ENCODE assay signal across 12 cellular contexts in genomic region chr18:22214731-22215528, GRCh38. TPM values are rescaled to one million over a fixed set of nuclear protein-coding genes. Genes with fewer than 3 reads are reported as not detected.
DNase-seq lines count a peak whose midpoint lies in the region; ATAC-seq and TF ChIP-seq lines count a peak whose summit lies in the region.
"Had no signal": no experiment of that assay in that cellular context is flagged by ENCODE, and none has a peak within 500 bp of the region (broad histone marks: within the 10 kb centered on the region; RNA-seq: fewer than 3 reads in every experiment).

No MANE protein-coding gene starts in this region.

- peak overlapping the region in 4 of 12 donors; percentile 23 to 42 (median 30) for H3K27ac ChIP-seq in heart left ventricle
- H3K27ac ChIP-seq in right atrium auricular region: peak overlapping the region; percentile 51 to 81

- no peak for DNase-seq in heart left ventricle
- no peak for DNase-seq in Right ventricle myocardium superior
- peak; percentile 25 for DNase-seq in adipocyte (ENCODE audit: low read depth)
- no peak for DNase-seq in right atrium auricular region (ENCODE audit: low spot score)
- no peak for DNase-seq in COR-L47 (lab: John Stamatoyannopoulos, UW)
- DNase-seq in occipital lobe (lab: John Stamatoyannopoulos, UW): no peak
- DNase-seq in activated T-cell treated with anti-CD3 and anti-CD28 coated beads for 4 hours: no peak
- DNase-seq: activated T-cell treated with anti-CD3 and anti-CD28 coated beads, Interleukin-2, amount 50 U/mL, for 1 hour; naive B cell; small intestine; trophoblast cell had no signal

- H3K9ac ChIP-seq in adipocyte (ENCODE audit: low read length): no peak overlapping the region

- ATAC-seq in heart left ventricle: peak in 3 of 4 donors; percentile 25 to 36 (median 29)
- ATAC-seq in Right ventricle myocardium superior (ENCODE audit: poor library complexity): no peak
- ATAC-seq in HG02759 (IDR thresholded peaks at IDR 0.05; ENCODE audit: unreplicated experiment): no peak

- peaks cover 0 to 56% (median 27%) of the 10 kb centered on the region in 12 donors for H3K4me1 ChIP-seq in heart left ventricle
- peaks cover 28% of the 10 kb centered on the region for H3K4me1 ChIP-seq in adipocyte (ENCODE audit: control insufficient read depth, insufficient read depth, low read length)
- peaks cover 0 to 43% of the 10 kb centered on the region in 2 donors for H3K4me1 ChIP-seq in right atrium auricular region

- H3K9me3 ChIP-seq in heart left ventricle (no peaks in the 10 kb centered on the region), adipocyte (ENCODE audit: control insufficient read depth, low read length) (no peaks in the 10 kb centered on the region), right atrium auricular region (no peaks in the 10 kb centered on the region)

- WGBS in heart left ventricle, 4 donors: 75 to 80% (median 76%) methylated on average over 13 of the region's 13 CpGs

- no peaks in the 10 kb centered on the region for H3K27me3 ChIP-seq in heart left ventricle
- no peaks in the 10 kb centered on the region for H3K27me3 ChIP-seq in adipocyte (replicated peaks; ENCODE audit: control insufficient read depth, insufficient read depth, low read length)
- H3K27me3 ChIP-seq in right atrium auricular region: no peaks in the 10 kb centered on the region

- TF ChIP-seq POLR2A in heart left ventricle (IDR thresholded peaks at IDR 0.05): no peak

- H3K36me3 ChIP-seq in heart left ventricle: no peaks in the 10 kb centered on the region
- H3K36me3 ChIP-seq in adipocyte (ENCODE audit: control insufficient read depth, insufficient read depth, low read length, severe bottlenecking): no peaks in the 10 kb centered on the region
- no peaks in the 10 kb centered on the region for H3K36me3 ChIP-seq in right atrium auricular region

- intact Hi-C loops in heart left ventricle (cut with DNase I) (loop anchor here in 3 of 10 donors (5.0 to 10.0 kb wide), 3 partner anchors 47 to 52 kb away; no protein-coding TSS in a partner anchor), Right ventricle myocardium superior (cut with DNase I) (no loop called here)

- TF ChIP-seq CTCF in heart left ventricle (IDR thresholded peaks at IDR 0.05): no peak
- no peak for TF ChIP-seq CTCF in right atrium auricular region (IDR thresholded peaks at IDR 0.05)

- H3K4me3 ChIP-seq in heart left ventricle: no peak overlapping the region
- H3K4me3 ChIP-seq in adipocyte (ENCODE audit: low read length): no peak overlapping the region
- H3K4me3 ChIP-seq in right atrium auricular region: no peak overlapping the region

RNA-seq across cellular contexts. Expression of gene GATA6, which starts 45.5 kb away (rescaled TPM):
- total RNA-seq in heart left ventricle: 10 to 100 TPM; 44.9 to 97.7 (median 76.3) TPM
- polyA plus RNA-seq in heart left ventricle: 10 to 100 TPM; 42.1 to 52.6 TPM
- total RNA-seq in Right ventricle myocardium superior: 56.0 TPM
- 10 to 100 TPM; 88.7 to 95.5 TPM for total RNA-seq in right atrium auricular region
- total RNA-seq in occipital lobe: 0.16 TPM

Comparison
In these comparisons a context has a peak if more than half of its experiments do, and no peak if none do; other contexts are left out.
1. ATAC-seq: peak in heart left ventricle (3 of 4); none in Right ventricle myocardium superior (single experiment) and HG02759 (single experiment).
2. RNA of gene GATA6, which starts 45.5 kb away (total RNA-seq): 88.7 to 95.5 TPM in right atrium auricular region, 44.9 to 97.7 TPM in heart left ventricle and 56.0 TPM in Right ventricle myocardium superior (single experiment); 0.16 TPM in occipital lobe (single experiment); every median in the first group is over 10 times any median in the second.